Comparison of ENCODE assay signal across 8 cellular contexts in the genomic region with DNA sequence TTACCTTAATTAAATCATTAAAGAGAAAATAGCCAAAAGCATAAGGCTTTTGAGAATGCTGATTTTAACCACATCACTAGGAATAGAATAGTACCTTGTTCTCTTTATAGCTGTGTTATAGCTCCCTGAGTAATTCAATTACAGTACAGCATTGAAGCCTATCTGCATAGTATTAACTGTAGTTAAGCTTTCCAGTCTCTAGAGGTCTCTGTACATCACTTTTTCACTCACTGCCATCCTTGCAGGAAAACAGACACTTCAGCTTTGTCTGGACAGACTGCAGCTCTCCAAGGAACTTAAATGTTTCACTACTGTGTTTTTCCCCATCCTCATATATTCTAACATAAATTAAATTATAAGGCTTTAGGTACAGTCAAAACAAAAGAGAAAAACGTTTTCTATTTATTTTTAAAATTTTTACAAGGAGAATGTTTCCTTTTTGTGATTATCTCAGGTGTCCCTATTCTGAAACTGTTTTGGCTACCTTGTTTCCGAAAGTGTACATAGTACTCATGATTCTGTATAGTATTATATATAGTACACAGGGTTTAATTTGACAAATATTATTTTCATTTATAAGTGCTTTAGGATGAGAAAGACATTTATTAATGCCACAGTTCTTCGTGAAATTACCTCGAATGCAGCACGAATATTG.
DNase-seq lines count a peak whose midpoint lies in the region; ATAC-seq lines count a peak whose summit lies in the region.

No MANE protein-coding gene starts in this region.

- DNase-seq in NCI-H1417 treated with DMSO at 0.1 percent for 48 hours (lab: John Stamatoyannopoulos, UW) (peak; percentile 75), SW480 (ENCODE audit: low spot score) (peak; percentile 40), glomerular visceral epithelial cell (ENCODE audit: extremely low spot score) (peak; percentile 59), retina (peak; percentile 40), cortex of kidney (lab: John Stamatoyannopoulos, UW) (no peak), T-cell (no peak)

- no peaks in the 10 kb centered on the region for H3K36me3 Mint-ChIP-seq in T-cell

- H3K27ac Mint-ChIP-seq in T-cell: no peak overlapping the region

- H3K27me3 Mint-ChIP-seq in T-cell: no peaks in the 10 kb centered on the region

- H3K4me3 Mint-ChIP-seq in T-cell: no peak overlapping the region

- no peaks in the 10 kb centered on the region for H3K4me1 Mint-ChIP-seq in T-cell

- CTCF ChIA-PET in T-cell (lab: Charles Lee): no interaction called here

- peaks cover 3 to 14% (median 8%) of the 10 kb centered on the region in 3 donors for H3K9me3 Mint-ChIP-seq in T-cell

- POLR2A ChIA-PET in T-cell (lab: Charles Lee): no interaction called here

- ATAC-seq in GM18499 (IDR thresholded peaks at IDR 0.05; ENCODE audit: insufficient read depth, unreplicated experiment) (peak; percentile 91), HG02852 (IDR thresholded peaks at IDR 0.05; ENCODE audit: unreplicated experiment) (peak; percentile 79), T-cell (replicated peaks in 1 of 4) (no peak)

Comparison
In these comparisons a context has a peak if more than half of its experiments do, and no peak if none do; other contexts are left out.
1. ATAC-seq: peak in GM18499 (single experiment) and HG02852 (single experiment); none in T-cell (0 of 4).
2. DNase-seq: peak in NCI-H1417 treated with DMSO at 0.1 percent for 48 hours (single experiment), SW480 (single experiment), glomerular visceral epithelial cell (single experiment) and retina (single experiment); none in cortex of kidney (single experiment) and T-cell (0 of 34).